1 cellular context compared by ENCODE assay signal in genomic region chr5:181039961-181040915, GRCh38.
TF ChIP-seq lines count a peak whose summit lies in the region.

Gene BTNL9, plus strand, starts transcription at chr5:181040266. Its CDS starts 5,224 bp downstream, at chr5:181045490.

TF ChIP-seq in K562, 482 proteins besides CTCF, POLR2A, EP300 and RAD21 (continued from another document):
- no peak for TF ChIP-seq PBX2 (CRISPR knock-in tag; IDR thresholded peaks at IDR 0.05; ENCODE audit: low read depth)
- no peak for TF ChIP-seq PBX2 (tag; conservative IDR thresholded peaks at IDR 0.05; ENCODE audit: low read depth)
- no peak for TF ChIP-seq ZNF398 (CRISPR knock-in tag; IDR thresholded peaks at IDR 0.05)
- no peak for TF ChIP-seq USF2 (CRISPR knock-in tag; IDR thresholded peaks at IDR 0.05)
- TF ChIP-seq TEAD2 (tag; IDR thresholded peaks at IDR 0.05) = no peak
